Comparison of ENCODE assay signal across 1 cellular context in genomic region chrX:96407981-96408380, GRCh38.
TF ChIP-seq lines count a peak whose summit lies in the region.

No MANE protein-coding gene starts in this region.

TF ChIP-seq in SK-N-SH treated with all-trans-retinoic acid at 6 μM for 48 hours, 23 proteins besides CTCF, POLR2A, EP300 and RAD21:
- TF ChIP-seq CSRNP3 (CRISPR knock-in tag; IDR thresholded peaks at IDR 0.05) (no peak), ESRRG (CRISPR knock-in tag; IDR thresholded peaks at IDR 0.05) (no peak), ZNF565 (CRISPR knock-in tag; conservative IDR thresholded peaks at IDR 0.05; ENCODE audit: low read depth) (no peak), OSR1 (CRISPR knock-in tag; IDR thresholded peaks at IDR 0.05) (no peak), TSHZ2 (CRISPR knock-in tag; IDR thresholded peaks at IDR 0.05) (no peak)
